24 cellular contexts compared by ENCODE assay signal in the genomic region with DNA sequence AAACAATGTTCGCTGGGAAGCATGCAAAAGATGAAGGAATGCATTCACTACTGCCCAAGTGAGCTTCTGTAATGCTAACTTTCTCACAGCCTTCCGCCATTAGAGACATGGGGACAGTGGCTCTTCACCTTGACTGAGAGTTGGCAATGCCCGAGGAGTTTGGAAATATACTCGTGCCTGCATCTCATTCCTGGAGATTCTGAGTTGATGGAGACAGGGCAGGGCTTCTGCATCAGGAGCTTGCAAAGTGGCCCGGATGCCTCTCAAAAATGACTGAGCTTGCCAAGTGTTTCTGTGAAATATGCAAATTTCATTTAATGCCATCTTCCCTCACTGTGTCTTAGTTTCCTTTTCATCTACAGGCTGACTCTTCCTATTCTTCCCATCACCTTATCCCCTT.
"Had no signal": no experiment of that assay in that cellular context is flagged by ENCODE, and none has a peak within 500 bp of the region (broad histone marks: within the 10 kb centered on the region; RNA-seq: fewer than 3 reads in every experiment).

No MANE protein-coding gene starts in this region.

- DNase-seq: activated CD4-positive, alpha-beta memory T cell treated with anti-CD3 and anti-CD28 coated beads, Interleukin-2, amount 10 ng/mL, durations not matched to agents 7 days and 5 days; activated CD4-positive, alpha-beta T cell treated with anti-CD3 and anti-CD28 coated beads, Interleukin-2, amount 10 ng/mL, durations not matched to agents 7 days and 5 days; activated CD8-positive, alpha-beta memory T cell treated with anti-CD3 and anti-CD28 coated beads, Interleukin-2, amount 50 U/mL, for 48 hours; activated T-cell treated with anti-CD3 and anti-CD28 coated beads, Interleukin-2, amount 50 U/mL, for 24 hours; dermis blood vessel endothelial cell; effector CD4-positive, alpha-beta T cell; left lung; lower lobe of right lung; mesendoderm; right cardiac atrium; stimulated activated CD4-positive, alpha-beta T cell treated with anti-CD3 and anti-CD28 coated beads, Interleukin-15, amount 100 ng/mL, for 24 hours; stimulated activated naive CD4-positive, alpha-beta T cell treated with Interleukin-2 at 50 U/mL for 16 hours; T1000; testis; trophoblast cell; WERI-Rb-1 had no signal

- FAIRE-seq: colon, frontal cortex, urothelium cell line had no signal

- H3K9me3 Mint-ChIP-seq: activated CD4-positive, alpha-beta T cell treated with anti-CD3 and anti-CD28 coated beads, Interleukin-2, amount 10 ng/mL, durations not matched to agents 7 days and 5 days; activated T-helper 2 cell treated with anti-CD3 and anti-CD28 coated beads, Interferon-gamma antibody, Interleukin-2, Interleukin-4, amounts not matched to agents 10 μg/mL and 5 μg/mL and 100 μg/mL, durations not matched to agents 14 hours and 24 hours and 36 hours; nephron had no signal

- H3K27me3 Mint-ChIP-seq: activated CD4-positive, alpha-beta memory T cell treated with anti-CD3 and anti-CD28 coated beads, Interleukin-2, amount 10 ng/mL, durations not matched to agents 7 days and 5 days; activated CD4-positive, alpha-beta T cell treated with anti-CD3 and anti-CD28 coated beads, Interleukin-2, amount 10 ng/mL, durations not matched to agents 7 days and 5 days; activated naive CD8-positive, alpha-beta T cell; activated T-cell treated with anti-CD3 and anti-CD28 coated beads, Interleukin-2, amount 50 U/mL, for 24 hours had no signal

- H3K27ac ChIP-seq: epithelial cell of prostate, left lung, lower lobe of right lung, testis, WERI-Rb-1 had no signal

- H3K4me3 Mint-ChIP-seq: activated CD4-positive, alpha-beta memory T cell treated with anti-CD3 and anti-CD28 coated beads, Interleukin-2, amount 10 ng/mL, durations not matched to agents 7 days and 5 days; activated CD4-positive, alpha-beta T cell treated with anti-CD3 and anti-CD28 coated beads, Interleukin-2, amount 10 ng/mL, durations not matched to agents 7 days and 5 days; activated naive CD8-positive, alpha-beta T cell; activated T-cell treated with anti-CD3 and anti-CD28 coated beads, Interleukin-2, amount 50 U/mL, for 24 hours; nephron had no signal

- H3K36me3 Mint-ChIP-seq: activated naive CD8-positive, alpha-beta T cell had no signal

- H3K27me3 ChIP-seq: left lung, testis had no signal

- H3K9me3 ChIP-seq: left lung, lower lobe of right lung, testis had no signal

- H3K4me1 Mint-ChIP-seq: activated CD4-positive, alpha-beta T cell treated with anti-CD3 and anti-CD28 coated beads, Interleukin-2, amount 10 ng/mL, durations not matched to agents 7 days and 5 days had no signal

- H3K4me1 ChIP-seq: left lung, lower lobe of right lung had no signal

- H3K36me3 ChIP-seq: left lung, lower lobe of right lung, WERI-Rb-1 had no signal

- H3K27ac Mint-ChIP-seq: activated CD4-positive, alpha-beta memory T cell treated with anti-CD3 and anti-CD28 coated beads, Interleukin-2, amount 10 ng/mL, durations not matched to agents 7 days and 5 days; activated CD4-positive, alpha-beta T cell treated with anti-CD3 and anti-CD28 coated beads, Interleukin-2, amount 10 ng/mL, durations not matched to agents 7 days and 5 days; activated naive CD8-positive, alpha-beta T cell; activated T-cell treated with anti-CD3 and anti-CD28 coated beads, Interleukin-2, amount 50 U/mL, for 24 hours; activated T-helper 2 cell treated with anti-CD3 and anti-CD28 coated beads, Interferon-gamma antibody, Interleukin-2, Interleukin-4, amounts not matched to agents 10 μg/mL and 5 μg/mL and 100 μg/mL, durations not matched to agents 14 hours and 24 hours and 36 hours; nephron had no signal

- H3K4me3 ChIP-seq: left lung, lower lobe of right lung, testis had no signal

- ATAC-seq: activated CD4-positive, CD25-positive, alpha-beta regulatory T cell treated with anti-CD3 and anti-CD28 coated beads, Interleukin-2, amount 50 U/mL, for 24 hours; left lung; lower lobe of right lung; right cardiac atrium had no signal
